ENCODE assay signal across 33 cellular contexts in genomic region chr4:11037637-11038036, GRCh38.
"Had no signal": no experiment of that assay in that cellular context is flagged by ENCODE, and none has a peak within 500 bp of the region (broad histone marks: within the 10 kb centered on the region; RNA-seq: fewer than 3 reads in every experiment).

No MANE protein-coding gene starts in this region.

- ATAC-seq: activated CD8-positive, alpha-beta T cell treated with anti-CD3 and anti-CD28 coated beads for 36 hours; activated T-cell treated with anti-CD3 and anti-CD28 coated beads, Interleukin-2, amount 50 U/mL, for 72 hours; activated T-helper 17 cell treated with anti-CD3 and anti-CD28 coated beads, Interleukin-2, amount 50 U/mL, for 72 hours had no signal

- H3K36me3 ChIP-seq: brain microvascular endothelial cell, MG63, SJCRH30 had no signal

- H3K27ac ChIP-seq: brain microvascular endothelial cell, PC-9, RWPE1, SJCRH30, SK-N-MC had no signal

- H3K4me3 ChIP-seq: MG63, PC-9, SJCRH30, SK-N-MC had no signal

- H3K4me2 ChIP-seq: PC-9 had no signal

- DNase-seq: activated CD4-positive, alpha-beta T cell treated with anti-CD3 and anti-CD28 coated beads, Interleukin-2, amount 10 ng/mL, durations not matched to agents 24 days and 14 days; activated CD4-positive, alpha-beta T cell treated with anti-CD3 and anti-CD28 coated beads, Interleukin-2, amount 50 U/mL, for 4 hours; activated CD8-positive, alpha-beta T cell treated with anti-CD3 and anti-CD28 coated beads for 36 hours; activated effector memory CD4-positive, alpha-beta T cell treated with anti-CD3 and anti-CD28 coated beads, Interleukin-2, amount 50 U/mL, for 16 hours; activated naive CD4-positive, alpha-beta T cell; activated naive CD4-positive, alpha-beta T cell treated with anti-CD3 and anti-CD28 coated beads, Interleukin-2, amount 50 U/mL, for 16 hours; activated naive CD8-positive, alpha-beta T cell treated with anti-CD3 and anti-CD28 coated beads for 36 hours; activated T-cell treated with anti-CD3 and anti-CD28 coated beads, Interleukin-2, amount 50 U/mL, for 1 hour; activated T-cell treated with anti-CD3 and anti-CD28 coated beads, Interleukin-2, amount 50 U/mL, for 72 hours; amniotic stem cell; aorta; brain microvascular endothelial cell; Kasumi-1; KG1; MG63; NCI-H1048; NCI-H1105 treated with DMSO at 0.1 percent for 48 hours; NCI-H1436; NCI-H1694; NCI-H1930; NCI-H2081 treated with DMSO at 0.1 percent for 48 hours; NCI-H2171; NCI-H510A; NCI-H526; NCI-H748 treated with DMSO at 0.1 percent for 48 hours; NK-92 treated with Interleukin-12 subunit alpha and Interleukin-12 subunit beta, amount 100 ng/mL, for 24 hours; PC-9; SHP77; SJCRH30; T1000 had no signal

- H2AFZ ChIP-seq: PC-9 had no signal

- H3K4me1 ChIP-seq: SJCRH30 had no signal

- H3K27me3 ChIP-seq: brain microvascular endothelial cell, MG63, SJCRH30 had no signal

- H3K9me3 ChIP-seq: MG63, SJCRH30 had no signal
